ENCODE assay signal across 1 cellular context in the genomic region with DNA sequence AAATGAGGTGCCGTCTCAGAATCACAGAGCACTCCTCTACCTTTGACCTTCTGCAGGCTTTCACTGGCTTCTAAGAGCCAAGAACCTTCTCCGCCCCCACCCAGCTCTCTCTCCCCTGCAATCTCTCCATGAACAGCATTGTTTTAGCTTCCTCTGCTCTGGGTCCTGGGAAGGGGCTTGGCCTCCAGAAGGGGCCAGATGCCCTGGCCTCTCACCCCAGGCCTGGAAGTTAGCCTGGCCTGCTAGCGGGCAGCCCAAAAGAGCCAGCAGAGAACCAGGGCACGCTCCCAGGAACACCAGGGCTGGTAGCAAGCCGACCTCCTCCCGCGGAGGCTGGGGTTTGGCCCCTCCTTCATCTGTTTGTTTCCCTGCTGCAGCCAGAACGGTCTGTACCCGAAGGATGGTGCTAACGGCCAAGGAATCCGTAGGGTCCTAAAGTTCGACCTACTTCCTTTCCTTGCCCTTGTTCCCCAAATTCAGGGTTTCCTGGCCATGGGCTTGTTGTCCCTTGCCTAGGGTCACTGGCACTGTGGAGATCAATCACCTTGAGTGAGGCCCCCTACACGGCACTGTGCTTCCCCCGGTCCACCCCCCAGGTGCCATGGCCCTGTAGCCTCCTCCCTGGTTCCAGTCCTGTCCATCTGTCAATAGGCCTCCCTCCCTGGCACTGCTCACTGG.
TF ChIP-seq lines count a peak whose summit lies in the region.

No MANE protein-coding gene starts in this region.

TF ChIP-seq in HEK293, 187 proteins besides CTCF, POLR2A, EP300 and RAD21 (continued from another document):
- TF ChIP-seq, protein P1, sequence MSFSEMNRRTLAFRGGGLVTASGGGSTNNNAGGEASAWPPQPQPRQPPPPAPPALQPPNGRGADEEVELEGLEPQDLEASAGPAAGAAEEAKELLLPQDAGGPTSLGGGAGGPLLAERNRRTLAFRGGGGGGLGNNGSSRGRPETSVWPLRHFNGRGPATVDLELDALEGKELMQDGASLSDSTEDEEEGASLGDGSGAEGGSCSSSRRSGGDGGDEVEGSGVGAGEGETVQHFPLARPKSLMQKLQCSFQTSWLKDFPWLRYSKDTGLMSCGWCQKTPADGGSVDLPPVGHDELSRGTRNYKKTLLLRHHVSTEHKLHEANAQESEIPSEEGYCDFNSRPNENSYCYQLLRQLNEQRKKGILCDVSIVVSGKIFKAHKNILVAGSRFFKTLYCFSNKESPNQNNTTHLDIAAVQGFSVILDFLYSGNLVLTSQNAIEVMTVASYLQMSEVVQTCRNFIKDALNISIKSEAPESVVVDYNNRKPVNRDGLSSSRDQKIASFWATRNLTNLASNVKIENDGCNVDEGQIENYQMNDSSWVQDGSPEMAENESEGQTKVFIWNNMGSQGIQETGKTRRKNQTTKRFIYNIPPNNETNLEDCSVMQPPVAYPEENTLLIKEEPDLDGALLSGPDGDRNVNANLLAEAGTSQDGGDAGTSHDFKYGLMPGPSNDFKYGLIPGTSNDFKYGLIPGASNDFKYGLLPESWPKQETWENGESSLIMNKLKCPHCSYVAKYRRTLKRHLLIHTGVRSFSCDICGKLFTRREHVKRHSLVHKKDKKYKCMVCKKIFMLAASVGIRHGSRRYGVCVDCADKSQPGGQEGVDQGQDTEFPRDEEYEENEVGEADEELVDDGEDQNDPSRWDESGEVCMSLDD (tag by site-specific recombination; IDR thresholded peaks at IDR 0.05) = no peak; the same call in 1 of the 2 replicates
- TF ChIP-seq, protein P2, sequence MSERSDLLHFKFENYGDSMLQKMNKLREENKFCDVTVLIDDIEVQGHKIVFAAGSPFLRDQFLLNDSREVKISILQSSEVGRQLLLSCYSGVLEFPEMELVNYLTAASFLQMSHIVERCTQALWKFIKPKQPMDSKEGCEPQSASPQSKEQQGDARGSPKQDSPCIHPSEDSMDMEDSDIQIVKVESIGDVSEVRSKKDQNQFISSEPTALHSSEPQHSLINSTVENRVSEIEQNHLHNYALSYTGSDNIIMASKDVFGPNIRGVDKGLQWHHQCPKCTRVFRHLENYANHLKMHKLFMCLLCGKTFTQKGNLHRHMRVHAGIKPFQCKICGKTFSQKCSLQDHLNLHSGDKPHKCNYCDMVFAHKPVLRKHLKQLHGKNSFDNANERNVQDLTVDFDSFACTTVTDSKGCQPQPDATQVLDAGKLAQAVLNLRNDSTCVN (tag by site-specific recombination; optimal IDR thresholded peaks at IDR 0.05) = peak; percentile 22
- TF ChIP-seq ZNF114 (tag by site-specific recombination; IDR thresholded peaks at IDR 0.05) = no peak
- TF ChIP-seq TRIM28 (IDR thresholded peaks at IDR 0.05; ENCODE audit: borderline replicate concordance, low read length) = 0 out of 2 replicates have a peak, but pooled peaks have one; percentile 24
- no peak for TF ChIP-seq ZFP41 (tag by site-specific recombination; IDR thresholded peaks at IDR 0.05; ENCODE audit: borderline replicate concordance)
- TF ChIP-seq, protein P3, sequence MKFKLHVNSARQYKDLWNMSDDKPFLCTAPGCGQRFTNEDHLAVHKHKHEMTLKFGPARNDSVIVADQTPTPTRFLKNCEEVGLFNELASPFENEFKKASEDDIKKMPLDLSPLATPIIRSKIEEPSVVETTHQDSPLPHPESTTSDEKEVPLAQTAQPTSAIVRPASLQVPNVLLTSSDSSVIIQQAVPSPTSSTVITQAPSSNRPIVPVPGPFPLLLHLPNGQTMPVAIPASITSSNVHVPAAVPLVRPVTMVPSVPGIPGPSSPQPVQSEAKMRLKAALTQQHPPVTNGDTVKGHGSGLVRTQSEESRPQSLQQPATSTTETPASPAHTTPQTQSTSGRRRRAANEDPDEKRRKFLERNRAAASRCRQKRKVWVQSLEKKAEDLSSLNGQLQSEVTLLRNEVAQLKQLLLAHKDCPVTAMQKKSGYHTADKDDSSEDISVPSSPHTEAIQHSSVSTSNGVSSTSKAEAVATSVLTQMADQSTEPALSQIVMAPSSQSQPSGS (tag by site-specific recombination; IDR thresholded peaks at IDR 0.05; ENCODE audit: low read depth) = no peak
- no peak for TF ChIP-seq ZNF768 (tag by site-specific recombination; IDR thresholded peaks at IDR 0.05)
- TF ChIP-seq, protein P4, sequence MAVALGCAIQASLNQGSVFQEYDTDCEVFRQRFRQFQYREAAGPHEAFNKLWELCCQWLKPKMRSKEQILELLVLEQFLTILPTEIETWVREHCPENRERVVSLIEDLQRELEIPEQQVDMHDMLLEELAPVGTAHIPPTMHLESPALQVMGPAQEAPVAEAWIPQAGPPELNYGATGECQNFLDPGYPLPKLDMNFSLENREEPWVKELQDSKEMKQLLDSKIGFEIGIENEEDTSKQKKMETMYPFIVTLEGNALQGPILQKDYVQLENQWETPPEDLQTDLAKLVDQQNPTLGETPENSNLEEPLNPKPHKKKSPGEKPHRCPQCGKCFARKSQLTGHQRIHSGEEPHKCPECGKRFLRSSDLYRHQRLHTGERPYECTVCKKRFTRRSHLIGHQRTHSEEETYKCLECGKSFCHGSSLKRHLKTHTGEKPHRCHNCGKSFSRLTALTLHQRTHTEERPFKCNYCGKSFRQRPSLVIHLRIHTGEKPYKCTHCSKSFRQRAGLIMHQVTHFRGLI (tag by site-specific recombination; IDR thresholded peaks at IDR 0.05) = no peak
- TF ChIP-seq KLF9 (tag by site-specific recombination; IDR thresholded peaks at IDR 0.05; ENCODE audit: low read depth) = no peak
- TF ChIP-seq ZNF561 (tag by site-specific recombination; IDR thresholded peaks at IDR 0.05; ENCODE audit: borderline replicate concordance) = 0 out of 2 replicates have a peak, but pooled peaks have one; percentile 27
- no peak for TF ChIP-seq TCF7L2 (IDR thresholded peaks at IDR 0.05; ENCODE audit: borderline replicate concordance, low read depth, low read length)
- TF ChIP-seq ZNF184 (tag by site-specific recombination; IDR thresholded peaks at IDR 0.05) = no peak
- no peak for TF ChIP-seq ZNF473 (tag by site-specific recombination; IDR thresholded peaks at IDR 0.05)
- TF ChIP-seq ZNF24 (tag by site-specific recombination; IDR thresholded peaks at IDR 0.05) = peak; percentile 52; the same call in 1 of the 2 replicates
- TF ChIP-seq, protein P5, sequence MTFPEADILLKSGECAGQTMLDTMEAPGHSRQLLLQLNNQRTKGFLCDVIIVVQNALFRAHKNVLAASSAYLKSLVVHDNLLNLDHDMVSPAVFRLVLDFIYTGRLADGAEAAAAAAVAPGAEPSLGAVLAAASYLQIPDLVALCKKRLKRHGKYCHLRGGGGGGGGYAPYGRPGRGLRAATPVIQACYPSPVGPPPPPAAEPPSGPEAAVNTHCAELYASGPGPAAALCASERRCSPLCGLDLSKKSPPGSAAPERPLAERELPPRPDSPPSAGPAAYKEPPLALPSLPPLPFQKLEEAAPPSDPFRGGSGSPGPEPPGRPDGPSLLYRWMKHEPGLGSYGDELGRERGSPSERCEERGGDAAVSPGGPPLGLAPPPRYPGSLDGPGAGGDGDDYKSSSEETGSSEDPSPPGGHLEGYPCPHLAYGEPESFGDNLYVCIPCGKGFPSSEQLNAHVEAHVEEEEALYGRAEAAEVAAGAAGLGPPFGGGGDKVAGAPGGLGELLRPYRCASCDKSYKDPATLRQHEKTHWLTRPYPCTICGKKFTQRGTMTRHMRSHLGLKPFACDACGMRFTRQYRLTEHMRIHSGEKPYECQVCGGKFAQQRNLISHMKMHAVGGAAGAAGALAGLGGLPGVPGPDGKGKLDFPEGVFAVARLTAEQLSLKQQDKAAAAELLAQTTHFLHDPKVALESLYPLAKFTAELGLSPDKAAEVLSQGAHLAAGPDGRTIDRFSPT (tag by site-specific recombination; IDR thresholded peaks at IDR 0.05) = no peak
- no peak for TF ChIP-seq ZNF133 (tag by site-specific recombination; IDR thresholded peaks at IDR 0.05)
- TF ChIP-seq ZNF174 (tag by site-specific recombination; IDR thresholded peaks at IDR 0.05) = no peak
- peak; percentile 97 for TF ChIP-seq ZNF600 (tag by site-specific recombination; IDR thresholded peaks at IDR 0.05)
- TF ChIP-seq OVOL3 (tag by site-specific recombination; IDR thresholded peaks at IDR 0.05) = no peak
- no peak for TF ChIP-seq ZNF394 (tag by site-specific recombination; IDR thresholded peaks at IDR 0.05; ENCODE audit: borderline replicate concordance)
- no peak for TF ChIP-seq ZNF23 (tag by site-specific recombination; IDR thresholded peaks at IDR 0.05; ENCODE audit: borderline replicate concordance)
- TF ChIP-seq, protein P6, sequence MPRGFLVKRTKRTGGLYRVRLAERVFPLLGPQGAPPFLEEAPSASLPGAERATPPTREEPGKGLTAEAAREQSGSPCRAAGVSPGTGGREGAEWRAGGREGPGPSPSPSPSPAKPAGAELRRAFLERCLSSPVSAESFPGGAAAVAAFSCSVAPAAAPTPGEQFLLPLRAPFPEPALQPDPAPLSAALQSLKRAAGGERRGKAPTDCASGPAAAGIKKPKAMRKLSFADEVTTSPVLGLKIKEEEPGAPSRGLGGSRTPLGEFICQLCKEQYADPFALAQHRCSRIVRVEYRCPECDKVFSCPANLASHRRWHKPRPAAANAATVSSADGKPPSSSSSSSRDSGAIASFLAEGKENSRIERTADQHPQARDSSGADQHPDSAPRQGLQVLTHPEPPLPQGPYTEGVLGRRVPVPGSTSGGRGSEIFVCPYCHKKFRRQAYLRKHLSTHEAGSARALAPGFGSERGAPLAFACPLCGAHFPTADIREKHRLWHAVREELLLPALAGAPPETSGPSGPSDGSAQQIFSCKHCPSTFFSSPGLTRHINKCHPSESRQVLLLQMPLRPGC (tag by site-specific recombination; IDR thresholded peaks at IDR 0.05) = no peak
- TF ChIP-seq ZNF138 (tag by site-specific recombination; IDR thresholded peaks at IDR 0.05; ENCODE audit: borderline replicate concordance) = no peak
- no peak for TF ChIP-seq ZNF510 (tag by site-specific recombination; IDR thresholded peaks at IDR 0.05; ENCODE audit: insufficient replicate concordance)
- no peak for TF ChIP-seq ZNF791 (tag by site-specific recombination; IDR thresholded peaks at IDR 0.05)
- TF ChIP-seq, protein P7, sequence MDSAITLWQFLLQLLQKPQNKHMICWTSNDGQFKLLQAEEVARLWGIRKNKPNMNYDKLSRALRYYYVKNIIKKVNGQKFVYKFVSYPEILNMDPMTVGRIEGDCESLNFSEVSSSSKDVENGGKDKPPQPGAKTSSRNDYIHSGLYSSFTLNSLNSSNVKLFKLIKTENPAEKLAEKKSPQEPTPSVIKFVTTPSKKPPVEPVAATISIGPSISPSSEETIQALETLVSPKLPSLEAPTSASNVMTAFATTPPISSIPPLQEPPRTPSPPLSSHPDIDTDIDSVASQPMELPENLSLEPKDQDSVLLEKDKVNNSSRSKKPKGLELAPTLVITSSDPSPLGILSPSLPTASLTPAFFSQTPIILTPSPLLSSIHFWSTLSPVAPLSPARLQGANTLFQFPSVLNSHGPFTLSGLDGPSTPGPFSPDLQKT (IDR thresholded peaks at IDR 0.05; ENCODE audit: borderline replicate concordance, low read depth, low read length) = no peak
- TF ChIP-seq WT1 (tag by site-specific recombination; IDR thresholded peaks at IDR 0.05) = no peak
- peak; percentile 41; the same call in 1 of the 2 replicates for TF ChIP-seq KLF16 (tag by site-specific recombination; IDR thresholded peaks at IDR 0.05)
- TF ChIP-seq KLF10 (tag by site-specific recombination; IDR thresholded peaks at IDR 0.05) = no peak
- peak; percentile 69 for TF ChIP-seq ZXDB (tag by site-specific recombination; IDR thresholded peaks at IDR 0.05)
- TF ChIP-seq SCRT1 (tag by site-specific recombination; IDR thresholded peaks at IDR 0.05; ENCODE audit: borderline replicate concordance) = no peak
- TF ChIP-seq ZNF132 (tag by site-specific recombination; IDR thresholded peaks at IDR 0.05; ENCODE audit: borderline replicate concordance) = no peak
- 0 out of 2 replicates have a peak, but pooled peaks have one; percentile 38 for TF ChIP-seq ZNF2 (tag by site-specific recombination; IDR thresholded peaks at IDR 0.05)
- peak; percentile 71 for TF ChIP-seq GLIS2 (tag by site-specific recombination; IDR thresholded peaks at IDR 0.05)
- no peak for TF ChIP-seq MZF1 (tag by site-specific recombination; IDR thresholded peaks at IDR 0.05; ENCODE audit: borderline replicate concordance)
- no peak for TF ChIP-seq SETDB1 (IDR thresholded peaks at IDR 0.05; ENCODE audit: insufficient read length, low read length)
- TF ChIP-seq IKZF3 (tag by site-specific recombination; IDR thresholded peaks at IDR 0.05) = peak; percentile 62; the same call in 1 of the 2 replicates
TF ChIP-seq in HEK293: peak in this region for 37.
